ENCODE assay signal across 33 cellular contexts in the genomic region with DNA sequence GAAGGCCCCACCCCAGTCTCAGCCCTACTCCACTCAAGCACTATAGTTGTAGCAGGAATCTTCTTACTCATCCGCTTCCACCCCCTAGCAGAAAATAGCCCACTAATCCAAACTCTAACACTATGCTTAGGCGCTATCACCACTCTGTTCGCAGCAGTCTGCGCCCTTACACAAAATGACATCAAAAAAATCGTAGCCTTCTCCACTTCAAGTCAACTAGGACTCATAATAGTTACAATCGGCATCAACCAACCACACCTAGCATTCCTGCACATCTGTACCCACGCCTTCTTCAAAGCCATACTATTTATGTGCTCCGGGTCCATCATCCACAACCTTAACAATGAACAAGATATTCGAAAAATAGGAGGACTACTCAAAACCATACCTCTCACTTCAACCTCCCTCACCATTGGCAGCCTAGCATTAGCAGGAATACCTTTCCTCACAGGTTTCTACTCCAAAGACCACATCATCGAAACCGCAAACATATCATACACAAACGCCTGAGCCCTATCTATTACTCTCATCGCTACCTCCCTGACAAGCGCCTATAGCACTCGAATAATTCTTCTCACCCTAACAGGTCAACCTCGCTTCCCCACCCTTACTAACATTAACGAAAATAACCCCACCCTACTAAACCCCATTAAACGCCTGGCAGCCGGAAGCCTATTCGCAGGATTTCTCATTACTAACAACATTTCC.
"Had no signal": no experiment of that assay in that cellular context is flagged by ENCODE, and none has a peak within 500 bp of the region (broad histone marks: within the 10 kb centered on the region; RNA-seq: fewer than 3 reads in every experiment).

No MANE protein-coding gene starts in this region.

- H3K4me1 ChIP-seq: SJCRH30 had no signal

- H3K9me3 ChIP-seq: MG63, SJCRH30 had no signal

- ATAC-seq: Right ventricle myocardium inferior, SK-N-SH treated with all-trans-retinoic acid at 6 μM for 48 hours, T-cell had no signal

- H3K4me3 ChIP-seq: MG63, PC-9, SJCRH30, SK-N-MC had no signal

- H3K27ac ChIP-seq: PC-9, RWPE1, SJCRH30, SK-N-MC had no signal

- H3K4me2 ChIP-seq: PC-9 had no signal

- H3K36me3 ChIP-seq: MG63, SJCRH30 had no signal

- DNase-seq: Kasumi-1, MG63, NCI-H1048, NCI-H1092 treated with DMSO at 0.1 percent for 48 hours, NCI-H1105 treated with DMSO at 0.1 percent for 48 hours, NCI-H1417, NCI-H1436, NCI-H146, NCI-H1694, NCI-H187, NCI-H1930, NCI-H2029 treated with DMSO at 0.1 percent for 48 hours, NCI-H2081 treated with DMSO at 0.1 percent for 48 hours, NCI-H2107, NCI-H2171, NCI-H226, NCI-H446 treated with DMSO at 0.1 percent for 48 hours, NCI-H510A, NCI-H524, NCI-H526, NCI-H69, NCI-H748 treated with DMSO at 0.1 percent for 48 hours, NCI-H82, PC-9, SHP77, SIG-M5, SJCRH30, T-cell had no signal

- H3K27me3 ChIP-seq: MG63, SJCRH30 had no signal

- FAIRE-seq: RCC 7860 had no signal

- H2AFZ ChIP-seq: PC-9 had no signal
